In genomic region chr10:13276749-13277394, GRCh38 we compare ENCODE assay signal across 20 cellular contexts. TPM values are rescaled to one million over a fixed set of nuclear protein-coding genes. Genes with fewer than 3 reads are reported as not detected.
DNase-seq lines count a peak whose midpoint lies in the region; ATAC-seq, FAIRE-seq and TF ChIP-seq lines count a peak whose summit lies in the region.
"Had no signal": no experiment of that assay in that cellular context is flagged by ENCODE, and none has a peak within 500 bp of the region (broad histone marks: within the 10 kb centered on the region; RNA-seq: fewer than 3 reads in every experiment).

No MANE protein-coding gene starts in this region.

- no peak overlapping the region for H3K4me3 ChIP-seq in WERI-Rb-1 (ENCODE audit: low read depth, low read length)
- no peak overlapping the region for H3K4me3 ChIP-seq in right lobe of liver
- H3K4me3 ChIP-seq: esophagus squamous epithelium, HAP-1, sigmoid colon, stomach had no signal

- no peaks in the 10 kb centered on the region for H3K36me3 ChIP-seq in WERI-Rb-1
- peaks cover 0 to 35% (median 7%) of the 10 kb centered on the region in 4 donors for H3K36me3 ChIP-seq in right lobe of liver
- H3K36me3 ChIP-seq: HAP-1 had no signal

- no peak for TF ChIP-seq CTCF in endothelial cell (IDR thresholded peaks at IDR 0.05; ENCODE audit: unreplicated experiment)
- TF ChIP-seq CTCF in osteocyte (IDR thresholded peaks at IDR 0.05): peak; percentile 31
- TF ChIP-seq CTCF in WERI-Rb-1 (IDR thresholded peaks at IDR 0.05; ENCODE audit: low read depth, low read length): no peak
- peak in 2 of 4 donors; percentile 9 to 15 for TF ChIP-seq CTCF in right lobe of liver (IDR thresholded peaks at IDR 0.05)

- H3K4me3 Mint-ChIP-seq in endothelial cell (ENCODE audit: unreplicated experiment) (no peak overlapping the region), osteocyte (ENCODE audit: unreplicated experiment) (no peak overlapping the region)
- H3K4me3 Mint-ChIP-seq: activated CD4-positive, alpha-beta memory T cell treated with anti-CD3 and anti-CD28 coated beads, Interleukin-2, amount 10 ng/mL, durations not matched to agents 7 days and 5 days; CD14-positive monocyte; T-helper 17 cell had no signal

- H3K27me3 ChIP-seq in WERI-Rb-1 (ENCODE audit: insufficient read depth, low read depth, severe bottlenecking): no peaks in the 10 kb centered on the region
- H3K27me3 ChIP-seq in right lobe of liver: no peaks in the 10 kb centered on the region
- H3K27me3 ChIP-seq: esophagus squamous epithelium, sigmoid colon, stomach had no signal

- in situ Hi-C loops in KBM-7 (cut with MboI; ENCODE audit: low pct_unique_long_range_greater_than_20kb, low sequenced_read_pairs): no loop called here

- H3K4me1 Mint-ChIP-seq in endothelial cell (ENCODE audit: unreplicated experiment) (peaks cover 10% of the 10 kb centered on the region), osteocyte (ENCODE audit: unreplicated experiment) (no peaks in the 10 kb centered on the region)
- H3K4me1 Mint-ChIP-seq: CD14-positive monocyte, T-helper 17 cell had no signal

- H3K27me3 Mint-ChIP-seq in endothelial cell (ENCODE audit: unreplicated experiment) (no peaks in the 10 kb centered on the region), osteocyte (ENCODE audit: unreplicated experiment) (no peaks in the 10 kb centered on the region)
- H3K27me3 Mint-ChIP-seq: activated CD4-positive, alpha-beta memory T cell treated with anti-CD3 and anti-CD28 coated beads, Interleukin-2, amount 10 ng/mL, durations not matched to agents 7 days and 5 days; T-helper 17 cell had no signal

- H3K9me3 Mint-ChIP-seq in endothelial cell (ENCODE audit: unreplicated experiment) (no peaks in the 10 kb centered on the region), osteocyte (ENCODE audit: unreplicated experiment) (no peaks in the 10 kb centered on the region)
- H3K9me3 Mint-ChIP-seq: activated CD4-positive, alpha-beta memory T cell treated with anti-CD3 and anti-CD28 coated beads, Interleukin-2, amount 10 ng/mL, durations not matched to agents 7 days and 5 days had no signal

- H3K36me3 Mint-ChIP-seq in endothelial cell (ENCODE audit: low read depth, unreplicated experiment): no peaks in the 10 kb centered on the region
- peaks cover 19% of the 10 kb centered on the region for H3K36me3 Mint-ChIP-seq in osteocyte (ENCODE audit: unreplicated experiment)

- peaks cover 0 to 10% (median 4%) of the 10 kb centered on the region in 4 donors for H3K4me1 ChIP-seq in right lobe of liver

- intact Hi-C loops in right lobe of liver (cut with DNase I): no loop called here

- FAIRE-seq in G401.6 (lab: Jason Lieb, UNC): peak; percentile 78
- FAIRE-seq: HTR-8/SVneo, islet of Langerhans had no signal

- WGBS in right lobe of liver (ENCODE audit: insufficient coverage, low coverage, low lambda C conversion rate, missing lambda C conversion rate): 48% methylated on average over 4 of the region's 4 CpGs

- DNase-seq in endothelial cell (ENCODE audit: low spot score): no peak
- no peak for DNase-seq in osteocyte (ENCODE audit: extremely low spot score, unreplicated experiment)
- DNase-seq in WERI-Rb-1: no peak
- DNase-seq in right lobe of liver: no peak
- DNase-seq in KBM-7: no peak
- DNase-seq in SIG-M5 (lab: John Stamatoyannopoulos, UW): no peak
- DNase-seq: activated CD4-positive, alpha-beta memory T cell treated with anti-CD3 and anti-CD28 coated beads, Interleukin-2, amount 10 ng/mL, durations not matched to agents 7 days and 5 days; caudate nucleus; EL; esophagus squamous epithelium; NCI-H1105; stomach; T-helper 17 cell had no signal

- H3K27ac Mint-ChIP-seq in endothelial cell (ENCODE audit: unreplicated experiment): peak overlapping the region; percentile 39
- H3K27ac Mint-ChIP-seq in osteocyte (ENCODE audit: unreplicated experiment): no peak overlapping the region
- H3K27ac Mint-ChIP-seq: activated CD4-positive, alpha-beta memory T cell treated with anti-CD3 and anti-CD28 coated beads, Interleukin-2, amount 10 ng/mL, durations not matched to agents 7 days and 5 days; T-helper 17 cell had no signal

- H3K27ac ChIP-seq in WERI-Rb-1: no peak overlapping the region
- H3K27ac ChIP-seq in right lobe of liver: no peak overlapping the region
- H3K27ac ChIP-seq: esophagus squamous epithelium, sigmoid colon, stomach had no signal

- H3K9me3 ChIP-seq in WERI-Rb-1 (ENCODE audit: severe bottlenecking) (no peaks in the 10 kb centered on the region), right lobe of liver (no peaks in the 10 kb centered on the region)
- H3K9me3 ChIP-seq: esophagus squamous epithelium, HAP-1, sigmoid colon, stomach had no signal

- peak; percentile 58 for ATAC-seq in SK-N-SH treated with all-trans-retinoic acid at 6 μM for 48 hours
- ATAC-seq in right lobe of liver: no peak
- ATAC-seq: T-helper 17 cell had no signal

- TF ChIP-seq POLR2A in right lobe of liver (IDR thresholded peaks at IDR 0.05): no peak

TF ChIP-seq in SK-N-SH treated with all-trans-retinoic acid at 6 μM for 48 hours, 23 proteins besides CTCF, POLR2A, EP300 and RAD21:
- peak; percentile 40; the same call in 1 of the 2 replicates for TF ChIP-seq ISL1 (CRISPR knock-in tag; IDR thresholded peaks at IDR 0.05)
- 0 out of 2 replicates have a peak, but pooled peaks have one; percentile 20 for TF ChIP-seq TSHZ2 (CRISPR knock-in tag; IDR thresholded peaks at IDR 0.05)
- peak; percentile 81 for TF ChIP-seq TCF4 (CRISPR knock-in tag; IDR thresholded peaks at IDR 0.05; ENCODE audit: borderline replicate concordance)
- TF ChIP-seq GLIS3 (CRISPR knock-in tag; IDR thresholded peaks at IDR 0.05): no peak
- TF ChIP-seq SNAI2 (CRISPR knock-in tag; IDR thresholded peaks at IDR 0.05): no peak

RNA-seq across cellular contexts. Expression of gene PHYH, which starts 23.0 kb away (rescaled TPM):
- total RNA-seq in endothelial cell (ENCODE audit: unreplicated experiment) (10.2 TPM), osteocyte (21.6 and 22.1 TPM in 2 replicates), right lobe of liver (100 to 1,000 TPM in 5 of 6 experiments, 10 to 100 TPM in 1; 76.8 to 204 (median 141) TPM)

RNA-seq across cellular contexts. Expression of gene UCMA, which starts 42.7 kb away (rescaled TPM):
- total RNA-seq in endothelial cell (ENCODE audit: unreplicated experiment): not detected
- not detected in 2 replicates for total RNA-seq in osteocyte
- not detected for total RNA-seq in right lobe of liver
- total RNA-seq: activated CD4-positive, alpha-beta memory T cell treated with anti-CD3 and anti-CD28 coated beads, Interleukin-2, amount 10 ng/mL, durations not matched to agents 7 days and 5 days; esophagus squamous epithelium; sigmoid colon; stomach; T-helper 17 cell had no signal
